ENCODE assay signal across 10 cellular contexts in the genomic region with DNA sequence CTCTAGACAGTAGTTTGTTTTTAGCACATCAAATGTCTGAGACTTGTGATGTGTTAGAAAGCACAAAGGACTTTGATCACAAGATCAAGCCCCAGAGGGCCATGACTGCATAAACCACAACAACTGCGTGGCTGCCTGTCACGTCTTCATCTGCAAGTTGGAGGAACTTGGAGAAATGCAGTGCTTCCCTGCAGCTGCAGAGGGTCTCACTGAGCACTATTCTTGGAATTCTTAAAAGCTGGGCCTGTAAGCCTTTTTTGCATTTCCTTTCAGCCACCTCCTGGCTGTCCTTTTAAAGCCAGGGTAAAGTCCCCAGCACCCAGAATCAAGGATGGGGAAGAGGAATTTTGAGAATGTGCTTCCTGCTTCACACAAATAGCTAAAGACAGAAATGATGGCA.
DNase-seq lines count a peak whose midpoint lies in the region; ATAC-seq and TF ChIP-seq lines count a peak whose summit lies in the region.
"Had no signal": no experiment of that assay in that cellular context is flagged by ENCODE, and none has a peak within 500 bp of the region (broad histone marks: within the 10 kb centered on the region; RNA-seq: fewer than 3 reads in every experiment).

No MANE protein-coding gene starts in this region.

- peaks cover 35% of the 10 kb centered on the region for H3K4me1 Mint-ChIP-seq in CD14-positive monocyte

- no peaks in the 10 kb centered on the region for H3K27me3 Mint-ChIP-seq in CD14-positive monocyte (ENCODE audit: low read depth in 3 of 3)

- ATAC-seq in HG02973 (IDR thresholded peaks at IDR 0.05; ENCODE audit: unreplicated experiment) (no peak), HG03457 (IDR thresholded peaks at IDR 0.05; ENCODE audit: unreplicated experiment) (no peak), HG03432 (IDR thresholded peaks at IDR 0.05; ENCODE audit: unreplicated experiment) (no peak), HG03439 (IDR thresholded peaks at IDR 0.05; ENCODE audit: unreplicated experiment) (no peak)

- TF ChIP-seq CTCF in CD14-positive monocyte (IDR thresholded peaks at IDR 0.05): peak; percentile 9

- H3K4me3 Mint-ChIP-seq in CD14-positive monocyte: no peak overlapping the region

- DNase-seq in CD14-positive monocyte (ENCODE audit: low spot score): peak; percentile 81
- peak; percentile 22 for DNase-seq in HK-2 (ENCODE audit: unreplicated experiment)
- DNase-seq in activated CD4-positive, alpha-beta T cell treated with anti-CD3 and anti-CD28 coated beads, Interleukin-2, amount 50 U/mL, for 48 hours: peak; percentile 23 to 48
- DNase-seq in iPS-NIHi11 (ENCODE audit: low spot score): peak; percentile 49
- DNase-seq: Kasumi-1, retina had no signal

- H3K27ac Mint-ChIP-seq in CD14-positive monocyte: peak overlapping the region in 3 of 7 donors; percentile 31 to 79 (median 45)

- H3K36me3 Mint-ChIP-seq in CD14-positive monocyte: no peaks in the 10 kb centered on the region

- H3K9me3 Mint-ChIP-seq in CD14-positive monocyte: peaks cover 0 to 5% (median 1%) of the 10 kb centered on the region in 7 donors

- intact Hi-C loops in CD14-positive monocyte (cut with micrococcal nuclease): no loop called here

Comparison
In these comparisons a context has a peak if more than half of its experiments do, and no peak if none do; other contexts are left out.
1. DNase-seq: peak in every context shown above with its lines; median percentile 81 in CD14-positive monocyte; 49 in iPS-NIHi11; 36 in activated CD4-positive, alpha-beta T cell treated with anti-CD3 and anti-CD28 coated beads, Interleukin-2, amount 50 U/mL, for 48 hours; 22 in HK-2.